8 cellular contexts compared by ENCODE assay signal in the genomic region with DNA sequence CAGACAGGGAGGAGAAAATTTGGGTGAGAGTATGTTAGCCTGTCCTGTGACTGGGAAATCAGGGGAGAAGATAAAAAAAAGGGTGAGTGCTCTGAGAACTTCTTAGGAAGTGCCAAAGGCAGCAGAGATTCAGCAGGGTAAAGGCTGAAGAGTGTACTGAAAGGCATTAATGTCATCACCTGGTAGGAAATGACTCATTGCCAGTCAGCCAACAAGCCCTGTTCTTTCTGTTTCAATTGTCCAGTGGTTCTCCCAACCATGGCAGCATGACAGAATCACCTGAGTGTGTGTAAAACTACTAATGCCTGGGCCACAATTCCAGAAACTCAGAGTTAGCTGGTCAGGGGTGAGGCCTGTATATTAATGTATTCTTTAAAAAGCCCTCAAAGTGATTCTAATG.
DNase-seq lines count a peak whose midpoint lies in the region; ATAC-seq and TF ChIP-seq lines count a peak whose summit lies in the region.

No MANE protein-coding gene starts in this region.

- peak overlapping the region; percentile 63 for H3K27ac Mint-ChIP-seq in activated naive CD4-positive, alpha-beta T cell treated with anti-CD3 and anti-CD28 coated beads, Interleukin-2, amount 10 ng/mL, durations not matched to agents 7 days and 5 days
- H3K27ac Mint-ChIP-seq in activated T-helper 1 cell treated with anti-CD3 and anti-CD28 coated beads, Interleukin-12 subunit alpha, Interleukin-12 subunit beta, Interleukin-2, Interleukin-4 antibody, amounts not matched to agents 30 ng/mL and 10 ng/mL and 1 ng/mL, durations not matched to agents 14 hours and 24 hours and 36 hours = peak overlapping the region; percentile 8
- H3K27ac Mint-ChIP-seq in endothelial cell (ENCODE audit: unreplicated experiment) = no peak overlapping the region

- H3K4me3 ChIP-seq in uterus = no peak overlapping the region

- CTCF ChIA-PET in activated naive CD4-positive, alpha-beta T cell treated with anti-CD3 and anti-CD28 coated beads, Interleukin-2, amount 10 ng/mL, durations not matched to agents 7 days and 5 days (lab: Charles Lee) = no interaction called here

- no peak for TF ChIP-seq POLR2A in uterus (IDR thresholded peaks at IDR 0.05)

- H3K27me3 Mint-ChIP-seq in activated naive CD4-positive, alpha-beta T cell treated with anti-CD3 and anti-CD28 coated beads, Interleukin-2, amount 10 ng/mL, durations not matched to agents 7 days and 5 days = no peaks in the 10 kb centered on the region
- H3K27me3 Mint-ChIP-seq in activated T-helper 1 cell treated with anti-CD3 and anti-CD28 coated beads, Interleukin-12 subunit alpha, Interleukin-12 subunit beta, Interleukin-2, Interleukin-4 antibody, amounts not matched to agents 30 ng/mL and 10 ng/mL and 1 ng/mL, durations not matched to agents 14 hours and 24 hours and 36 hours (ENCODE audit: insufficient read depth) = no peaks in the 10 kb centered on the region
- no peaks in the 10 kb centered on the region for H3K27me3 Mint-ChIP-seq in endothelial cell (ENCODE audit: unreplicated experiment)

- H3K4me1 Mint-ChIP-seq in activated naive CD4-positive, alpha-beta T cell treated with anti-CD3 and anti-CD28 coated beads, Interleukin-2, amount 10 ng/mL, durations not matched to agents 7 days and 5 days = peaks cover 16% of the 10 kb centered on the region
- peaks cover 18% of the 10 kb centered on the region for H3K4me1 Mint-ChIP-seq in activated T-helper 1 cell treated with anti-CD3 and anti-CD28 coated beads, Interleukin-12 subunit alpha, Interleukin-12 subunit beta, Interleukin-2, Interleukin-4 antibody, amounts not matched to agents 30 ng/mL and 10 ng/mL and 1 ng/mL, durations not matched to agents 14 hours and 24 hours and 36 hours (ENCODE audit: low read depth)
- H3K4me1 Mint-ChIP-seq in endothelial cell (ENCODE audit: unreplicated experiment) = peaks cover 7% of the 10 kb centered on the region

- H3K36me3 Mint-ChIP-seq in activated naive CD4-positive, alpha-beta T cell treated with anti-CD3 and anti-CD28 coated beads, Interleukin-2, amount 10 ng/mL, durations not matched to agents 7 days and 5 days = peaks cover 26% of the 10 kb centered on the region
- peaks cover 23% of the 10 kb centered on the region for H3K36me3 Mint-ChIP-seq in activated T-helper 1 cell treated with anti-CD3 and anti-CD28 coated beads, Interleukin-12 subunit alpha, Interleukin-12 subunit beta, Interleukin-2, Interleukin-4 antibody, amounts not matched to agents 30 ng/mL and 10 ng/mL and 1 ng/mL, durations not matched to agents 14 hours and 24 hours and 36 hours (ENCODE audit: low read depth)
- H3K36me3 Mint-ChIP-seq in endothelial cell (ENCODE audit: low read depth, unreplicated experiment) = no peaks in the 10 kb centered on the region

- peak; percentile 93 for ATAC-seq in HG03060 (IDR thresholded peaks at IDR 0.05; ENCODE audit: low read depth, unreplicated experiment)
- ATAC-seq in stimulated activated naive CD8-positive, alpha-beta T cell treated with anti-CD3 and anti-CD28 coated beads, Interleukin-15, Interleukin-2, amounts not matched to agents 100 U/mL and 50 U/mL, for 24 hours = peak; percentile 43

- no peaks in the 10 kb centered on the region for H3K36me3 ChIP-seq in uterus

- TF ChIP-seq CTCF in endothelial cell (IDR thresholded peaks at IDR 0.05; ENCODE audit: unreplicated experiment) = no peak
- TF ChIP-seq CTCF in uterus (IDR thresholded peaks at IDR 0.05) = no peak

- H3K9me3 Mint-ChIP-seq in activated naive CD4-positive, alpha-beta T cell treated with anti-CD3 and anti-CD28 coated beads, Interleukin-2, amount 10 ng/mL, durations not matched to agents 7 days and 5 days = peaks cover 2% of the 10 kb centered on the region
- no peaks in the 10 kb centered on the region for H3K9me3 Mint-ChIP-seq in activated T-helper 1 cell treated with anti-CD3 and anti-CD28 coated beads, Interleukin-12 subunit alpha, Interleukin-12 subunit beta, Interleukin-2, Interleukin-4 antibody, amounts not matched to agents 30 ng/mL and 10 ng/mL and 1 ng/mL, durations not matched to agents 14 hours and 24 hours and 36 hours
- H3K9me3 Mint-ChIP-seq in endothelial cell (ENCODE audit: unreplicated experiment) = no peaks in the 10 kb centered on the region

- H3K9me3 ChIP-seq in uterus = no peaks in the 10 kb centered on the region

- DNase-seq in activated naive CD4-positive, alpha-beta T cell treated with anti-CD3 and anti-CD28 coated beads, Interleukin-2, amount 10 ng/mL, durations not matched to agents 7 days and 5 days = no peak
- DNase-seq in activated naive CD4-positive, alpha-beta T cell treated with anti-CD3 and anti-CD28 coated beads, Interleukin-2, amount 50 U/mL, for 16 hours = no peak
- no peak for DNase-seq in activated T-helper 1 cell treated with anti-CD3 and anti-CD28 coated beads, Interleukin-12 subunit alpha, Interleukin-12 subunit beta, Interleukin-2, Interleukin-4 antibody, amounts not matched to agents 30 ng/mL and 10 ng/mL and 1 ng/mL, durations not matched to agents 14 hours and 24 hours and 36 hours (ENCODE audit: low spot score)
- DNase-seq in stimulated activated naive CD8-positive, alpha-beta T cell treated with anti-CD3 and anti-CD28 coated beads, Interleukin-15, Interleukin-2, amounts not matched to agents 100 U/mL and 50 U/mL, for 24 hours = no peak
- DNase-seq in endothelial cell (ENCODE audit: low spot score) (no peak), uterus (no peak), KG1 (lab: John Stamatoyannopoulos, UW) (no peak)

- no peaks in the 10 kb centered on the region for H3K27me3 ChIP-seq in uterus

- H3K4me1 ChIP-seq in uterus = no peaks in the 10 kb centered on the region

- H3K27ac ChIP-seq in uterus = no peak overlapping the region

- intact Hi-C loops in activated T-helper 1 cell treated with anti-CD3 and anti-CD28 coated beads, Interleukin-12 subunit alpha, Interleukin-12 subunit beta, Interleukin-2, Interleukin-4 antibody, amounts not matched to agents 30 ng/mL and 10 ng/mL and 1 ng/mL, durations not matched to agents 14 hours and 24 hours and 36 hours (cut with micrococcal nuclease) = no loop called here
- intact Hi-C loops in uterus (cut with DNase I; ENCODE audit: low total_unique reads) = no loop called here

- no peak overlapping the region for H3K4me3 Mint-ChIP-seq in activated naive CD4-positive, alpha-beta T cell treated with anti-CD3 and anti-CD28 coated beads, Interleukin-2, amount 10 ng/mL, durations not matched to agents 7 days and 5 days
- H3K4me3 Mint-ChIP-seq in activated T-helper 1 cell treated with anti-CD3 and anti-CD28 coated beads, Interleukin-12 subunit alpha, Interleukin-12 subunit beta, Interleukin-2, Interleukin-4 antibody, amounts not matched to agents 30 ng/mL and 10 ng/mL and 1 ng/mL, durations not matched to agents 14 hours and 24 hours and 36 hours = no peak overlapping the region
- no peak overlapping the region for H3K4me3 Mint-ChIP-seq in endothelial cell (ENCODE audit: unreplicated experiment)
